8 cellular contexts compared by ENCODE assay signal in genomic region chr21:17279663-17280062, GRCh38.
"Had no signal": no experiment of that assay in that cellular context is flagged by ENCODE, and none has a peak within 500 bp of the region (broad histone marks: within the 10 kb centered on the region; RNA-seq: fewer than 3 reads in every experiment).

No MANE protein-coding gene starts in this region.

- H3K4me3 ChIP-seq: GM12878 had no signal

- DNase-seq: GDM1, GF-D8 had no signal

- FAIRE-seq: G401.6, GM12878, GM12891, GM12892, GM18507, GM19239 had no signal

- ATAC-seq: GM12878 had no signal
